25 cellular contexts compared by ENCODE assay signal in genomic region chr3:197289726-197290125, GRCh38. TPM values are rescaled to one million over a fixed set of nuclear protein-coding genes. Genes with fewer than 3 reads are reported as not detected.
DNase-seq lines count a peak whose midpoint lies in the region; ATAC-seq, FAIRE-seq and TF ChIP-seq lines count a peak whose summit lies in the region.
"Had no signal": no experiment of that assay in that cellular context is flagged by ENCODE, and none has a peak within 500 bp of the region (broad histone marks: within the 10 kb centered on the region; RNA-seq: fewer than 3 reads in every experiment).

No MANE protein-coding gene starts in this region.

- no peaks in the 10 kb centered on the region for H3K9me3 Mint-ChIP-seq in astrocyte (ENCODE audit: unreplicated experiment)
- H3K9me3 Mint-ChIP-seq in stimulated activated effector memory CD8-positive, alpha-beta T cell treated with anti-CD3 and anti-CD28 coated beads, Interleukin-12 subunit alpha, Interleukin-12 subunit beta, amount 100 ng/mL, for 72 hours: no peaks in the 10 kb centered on the region
- H3K9me3 Mint-ChIP-seq: CD4-positive, alpha-beta T cell had no signal

- H3K79me2 ChIP-seq in GM23248 (ENCODE audit: insufficient read depth) (peaks cover 86% of the 10 kb centered on the region), astrocyte (ENCODE audit: insufficient read depth, low read length) (peaks cover 99% of the 10 kb centered on the region)

- peak overlapping the region; percentile 57 for H3K4me2 ChIP-seq in GM23248 (ENCODE audit: unreplicated experiment)
- H3K4me2 ChIP-seq in astrocyte (ENCODE audit: low read length): peak overlapping the region; percentile 53

- H3K9ac ChIP-seq in GM23248: no peak overlapping the region
- H3K9ac ChIP-seq in astrocyte (ENCODE audit: low read length): peak overlapping the region; percentile 36

- peaks cover 33% of the 10 kb centered on the region for H3K4me1 Mint-ChIP-seq in astrocyte (ENCODE audit: low read depth, unreplicated experiment)
- peaks cover 36% of the 10 kb centered on the region for H3K4me1 Mint-ChIP-seq in stimulated activated effector memory CD8-positive, alpha-beta T cell treated with anti-CD3 and anti-CD28 coated beads, Interleukin-12 subunit alpha, Interleukin-12 subunit beta, amount 100 ng/mL, for 72 hours

- no peak for TF ChIP-seq CTCF in astrocyte (IDR thresholded peaks at IDR 0.05; ENCODE audit: insufficient read depth, low read depth, low read length)

- peak; percentile 14 for DNase-seq in A172 (ENCODE audit: low spot score)
- peak; percentile 47 for DNase-seq in GM23248
- DNase-seq in astrocyte (ENCODE audit: low read depth): peak; percentile 41
- DNase-seq in left colon: no peak
- no peak for DNase-seq in GDM1 (lab: John Stamatoyannopoulos, UW)
- no peak for DNase-seq in NCI-H2029 (lab: John Stamatoyannopoulos, UW)
- no peak for DNase-seq in stimulated activated effector memory CD8-positive, alpha-beta T cell treated with anti-CD3 and anti-CD28 coated beads, Interleukin-12 subunit alpha, Interleukin-12 subunit beta, amount 100 ng/mL, for 72 hours (ENCODE audit: low spot score in 2 of 2)
- no peak for DNase-seq in stimulated activated CD4-positive, alpha-beta T cell treated with anti-CD3 and anti-CD28 coated beads, Interleukin-2, amount 100 ng/mL, for 48 hours
- DNase-seq: activated CD4-positive, alpha-beta T cell treated with anti-CD3 and anti-CD28 coated beads, Interleukin-2, amount 50 U/mL, for 1 hour; activated CD8-positive, alpha-beta memory T cell treated with anti-CD3 and anti-CD28 coated beads, Interleukin-2, amount 50 U/mL, for 48 hours; activated naive CD4-positive, alpha-beta T cell treated with Interleukin-2 at 50 U/mL for 16 hours; CD4-positive, alpha-beta T cell; DND-41; NCI-H1092; NCI-H2029 treated with DMSO at 0.1 percent for 48 hours; NCI-H524; SHP77; stimulated activated CD4-positive, alpha-beta T cell treated with anti-CD3 and anti-CD28 coated beads, Interleukin-4, amount 100 ng/mL, for 4 hours; T-helper 1 cell; testis had no signal

- peak overlapping the region; percentile 38 for H3K27ac ChIP-seq in GM23248
- H3K27ac ChIP-seq in astrocyte (ENCODE audit: low read depth, low read length): peak overlapping the region; percentile 36
- H3K27ac ChIP-seq: ascending aorta, prostate gland, testis had no signal

- 0 out of 2 replicates have a peak, but pooled peaks cover under 1% of the 10 kb centered on the region for H4K20me1 ChIP-seq in GM23248 (ENCODE audit: insufficient read depth)
- H4K20me1 ChIP-seq in astrocyte (ENCODE audit: insufficient read depth, low read length): peaks cover 77% of the 10 kb centered on the region

- in situ Hi-C loops in GM23248 (cut with MboI): no loop called here

- H3K27me3 ChIP-seq in GM23248 (replicated peaks; ENCODE audit: insufficient read depth) (no peaks in the 10 kb centered on the region), astrocyte (ENCODE audit: insufficient read depth, low read length) (no peaks in the 10 kb centered on the region)
- H3K27me3 ChIP-seq: ascending aorta, testis had no signal

- intact Hi-C loops in left colon (cut with DNase I, micrococcal nuclease): no loop called here

- ATAC-seq in left colon: peak; percentile 54
- ATAC-seq in stimulated activated effector memory CD8-positive, alpha-beta T cell treated with anti-CD3 and anti-CD28 coated beads, Interleukin-12 subunit alpha, Interleukin-12 subunit beta, amount 100 ng/mL, for 72 hours: no peak

- H3K9me2 ChIP-seq in GM23248 (ENCODE audit: insufficient read depth): no peaks in the 10 kb centered on the region

- H2AFZ ChIP-seq in GM23248 (no peak overlapping the region), astrocyte (ENCODE audit: low read depth, low read length) (no peak overlapping the region)

- H3K4me3 ChIP-seq in GM23248 (peak overlapping the region; percentile 40; the same call in 1 of the 2 replicates), astrocyte (ENCODE audit: insufficient read depth, low read depth, low read length) (peak overlapping the region; percentile 11)
- H3K4me3 ChIP-seq: ascending aorta, prostate gland, testis had no signal

- peaks cover 28% of the 10 kb centered on the region for H3K36me3 ChIP-seq in GM23248 (ENCODE audit: low read depth)
- peaks cover 56% of the 10 kb centered on the region for H3K36me3 ChIP-seq in astrocyte (ENCODE audit: insufficient read depth, low read length)
- H3K36me3 ChIP-seq: prostate gland had no signal

- H3K9me3 ChIP-seq in GM23248 (ENCODE audit: low read depth): no peaks in the 10 kb centered on the region
- H3K9me3 ChIP-seq in astrocyte (ENCODE audit: insufficient read depth, low read depth, low read length): no peaks in the 10 kb centered on the region
- H3K9me3 ChIP-seq: ascending aorta, prostate gland, testis had no signal

- peaks cover 47% of the 10 kb centered on the region for H3K36me3 Mint-ChIP-seq in astrocyte (ENCODE audit: low read depth, unreplicated experiment)
- H3K36me3 Mint-ChIP-seq in stimulated activated effector memory CD8-positive, alpha-beta T cell treated with anti-CD3 and anti-CD28 coated beads, Interleukin-12 subunit alpha, Interleukin-12 subunit beta, amount 100 ng/mL, for 72 hours: peaks cover 81% of the 10 kb centered on the region

- H3F3A ChIP-seq in GM23248 (ENCODE audit: insufficient read depth): peaks cover 16% of the 10 kb centered on the region

- H3K27ac Mint-ChIP-seq in astrocyte (ENCODE audit: unreplicated experiment): peak overlapping the region; percentile 2
- H3K27ac Mint-ChIP-seq in stimulated activated effector memory CD8-positive, alpha-beta T cell treated with anti-CD3 and anti-CD28 coated beads, Interleukin-12 subunit alpha, Interleukin-12 subunit beta, amount 100 ng/mL, for 72 hours: no peak overlapping the region
- H3K27ac Mint-ChIP-seq: CD4-positive, alpha-beta T cell had no signal

- no peaks in the 10 kb centered on the region for H3K27me3 Mint-ChIP-seq in astrocyte (ENCODE audit: low read depth, unreplicated experiment)
- H3K27me3 Mint-ChIP-seq: CD4-positive, alpha-beta T cell had no signal

- FAIRE-seq in astrocyte (lab: Jason Lieb, UNC): peak; percentile 29
- FAIRE-seq: colon had no signal

- peaks cover 17% of the 10 kb centered on the region for H3K4me1 ChIP-seq in GM23248 (ENCODE audit: insufficient read depth)
- H3K4me1 ChIP-seq in astrocyte (ENCODE audit: insufficient read depth, low read length): peaks cover 17% of the 10 kb centered on the region
- H3K4me1 ChIP-seq: ascending aorta, prostate gland, testis had no signal

- peak overlapping the region; percentile 2 for H3K4me3 Mint-ChIP-seq in astrocyte (ENCODE audit: unreplicated experiment)
- no peak overlapping the region for H3K4me3 Mint-ChIP-seq in stimulated activated effector memory CD8-positive, alpha-beta T cell treated with anti-CD3 and anti-CD28 coated beads, Interleukin-12 subunit alpha, Interleukin-12 subunit beta, amount 100 ng/mL, for 72 hours
- H3K4me3 Mint-ChIP-seq: CD4-positive, alpha-beta T cell; mesothelial cell of epicardium; nephron had no signal

RNA-seq across cellular contexts. Expression of gene DLG1, which starts 8.7 kb away (rescaled TPM):
- total RNA-seq in A172 (2014; rRNA removed; shearing (Covaris generic)): 144 and 148 TPM in 2 replicates
- 45.9 and 63.0 TPM in 2 replicates for total RNA-seq in GM23248 (2014; rRNA removed; shearing (Covaris generic))
- polyA plus RNA-seq in GM23248 (2016; fragmentation: Nextera tagmentation; extraction: Ambion mirVana): 19.6 and 23.2 TPM in 2 replicates
- 161 and 210 TPM in 2 replicates for total RNA-seq in astrocyte
- total RNA-seq in left colon: 100 to 1,000 TPM; 129 to 145 TPM

Comparison
In these comparisons a context has a peak if more than half of its experiments do, and no peak if none do; other contexts are left out.
1. DNase-seq: peak in A172 (single experiment), GM23248 (single experiment) and astrocyte (single experiment); none in left colon (0 of 2), GDM1 (single experiment), NCI-H2029 (single experiment), stimulated activated effector memory CD8-positive, alpha-beta T cell treated with anti-CD3 and anti-CD28 coated beads, Interleukin-12 subunit alpha, Interleukin-12 subunit beta, amount 100 ng/mL, for 72 hours (0 of 2) and stimulated activated CD4-positive, alpha-beta T cell treated with anti-CD3 and anti-CD28 coated beads, Interleukin-2, amount 100 ng/mL, for 48 hours (0 of 2).